18 cellular contexts compared by ENCODE assay signal in genomic region chr7:98911936-98912335, GRCh38. TPM values are rescaled to one million over a fixed set of nuclear protein-coding genes. Genes with fewer than 3 reads are reported as not detected.
A peak's percentile ranks its signal among the peaks of the same experiment; 100 is the strongest.
DNase-seq lines count a peak whose midpoint lies in the region; ATAC-seq lines count a peak whose summit lies in the region.
"Had no signal": no experiment of that assay in that cellular context is flagged by ENCODE, and none has a peak within 500 bp of the region (broad histone marks: within the 10 kb centered on the region; RNA-seq: fewer than 3 reads in every experiment).

No MANE protein-coding gene starts in this region.

- H3K36me3 Mint-ChIP-seq in activated CD4-positive, alpha-beta T cell treated with anti-CD3 and anti-CD28 coated beads, Interleukin-2, amount 10 ng/mL, durations not matched to agents 7 days and 5 days (ENCODE audit: low read depth) = peaks cover 61% of the 10 kb centered on the region
- H3K36me3 Mint-ChIP-seq in T-helper 17 cell (ENCODE audit: low read depth) = peaks cover 6% of the 10 kb centered on the region
- H3K36me3 Mint-ChIP-seq in activated CD8-positive, alpha-beta memory T cell treated with anti-CD3 and anti-CD28 coated beads, Interleukin-2, amount 10 ng/mL, durations not matched to agents 7 days and 5 days = peaks cover 41% of the 10 kb centered on the region

- no peaks in the 10 kb centered on the region for H3K9me3 ChIP-seq in T-helper 17 cell (ENCODE audit: control insufficient read depth, low read length, poor library complexity, severe bottlenecking)
- H3K9me3 ChIP-seq: BE2C, Caco-2 had no signal

- no peaks in the 10 kb centered on the region for H3K4me1 Mint-ChIP-seq in activated CD4-positive, alpha-beta T cell treated with anti-CD3 and anti-CD28 coated beads, Interleukin-2, amount 10 ng/mL, durations not matched to agents 7 days and 5 days
- H3K4me1 Mint-ChIP-seq in T-helper 17 cell = peaks cover 3% of the 10 kb centered on the region
- no peaks in the 10 kb centered on the region for H3K4me1 Mint-ChIP-seq in activated CD8-positive, alpha-beta memory T cell treated with anti-CD3 and anti-CD28 coated beads, Interleukin-2, amount 10 ng/mL, durations not matched to agents 7 days and 5 days

- DNase-seq in activated CD4-positive, alpha-beta T cell treated with anti-CD3 and anti-CD28 coated beads, Interleukin-2, amount 10 ng/mL, durations not matched to agents 7 days and 5 days = no peak
- DNase-seq in activated CD4-positive, alpha-beta T cell treated with anti-CD3 and anti-CD28 coated beads for 1 hour = no peak
- no peak for DNase-seq in T-helper 17 cell
- DNase-seq in inferior parietal cortex (ENCODE audit: extremely low spot score) = peak; percentile 17
- no peak for DNase-seq in SHP77 (lab: John Stamatoyannopoulos, UW)
- no peak for DNase-seq in activated CD8-positive, alpha-beta memory T cell treated with anti-CD3 and anti-CD28 coated beads, Interleukin-2, amount 10 ng/mL, durations not matched to agents 7 days and 5 days
- no peak for DNase-seq in kidney tubule cell (ENCODE audit: low spot score)
- DNase-seq: BE2C; Caco-2; CD4-positive, CD25-positive, alpha-beta regulatory T cell; DMS53; EL; GOT3; NCI-H1105; NCI-H2227 treated with DMSO at 0.1 percent for 48 hours; NCI-H524 treated with DMSO at 0.1 percent for 48 hours had no signal

- POLR2A ChIA-PET in activated CD4-positive, alpha-beta T cell treated with anti-CD3 and anti-CD28 coated beads, Interleukin-2, amount 10 ng/mL, durations not matched to agents 7 days and 5 days (lab: Charles Lee) = no interaction called here

- no peak overlapping the region for H3K4me3 Mint-ChIP-seq in activated CD4-positive, alpha-beta T cell treated with anti-CD3 and anti-CD28 coated beads, Interleukin-2, amount 10 ng/mL, durations not matched to agents 7 days and 5 days
- H3K4me3 Mint-ChIP-seq in T-helper 17 cell = no peak overlapping the region
- H3K4me3 Mint-ChIP-seq in activated CD8-positive, alpha-beta memory T cell treated with anti-CD3 and anti-CD28 coated beads, Interleukin-2, amount 10 ng/mL, durations not matched to agents 7 days and 5 days = no peak overlapping the region
- H3K4me3 Mint-ChIP-seq: CD4-positive, CD25-positive, alpha-beta regulatory T cell had no signal

- no peak for ATAC-seq in T-helper 17 cell
- ATAC-seq in activated CD8-positive, alpha-beta memory T cell treated with anti-CD3 and anti-CD28 coated beads, Interleukin-2, amount 10 ng/mL, durations not matched to agents 7 days and 5 days = no peak
- ATAC-seq: HCT116, Right ventricle myocardium inferior had no signal

- CTCF ChIA-PET in activated CD4-positive, alpha-beta T cell treated with anti-CD3 and anti-CD28 coated beads, Interleukin-2, amount 10 ng/mL, durations not matched to agents 7 days and 5 days (lab: Charles Lee) = interaction anchor here (0.7 kb wide), 1 partner anchor 15 kb away, joined by 7 read pairs; no protein-coding TSS in a partner anchor
- CTCF ChIA-PET in activated CD8-positive, alpha-beta memory T cell treated with anti-CD3 and anti-CD28 coated beads, Interleukin-2, amount 10 ng/mL, durations not matched to agents 7 days and 5 days (lab: Charles Lee) = interaction anchor here (1.4 kb wide), 1 partner anchor 34 kb away, joined by 4 read pairs; the partner anchor contains the start of gene TRRAP

- peak overlapping the region; percentile 68 for H3K27ac Mint-ChIP-seq in activated CD4-positive, alpha-beta T cell treated with anti-CD3 and anti-CD28 coated beads, Interleukin-2, amount 10 ng/mL, durations not matched to agents 7 days and 5 days
- peak overlapping the region; percentile 60 for H3K27ac Mint-ChIP-seq in T-helper 17 cell
- no peak overlapping the region for H3K27ac Mint-ChIP-seq in activated CD8-positive, alpha-beta memory T cell treated with anti-CD3 and anti-CD28 coated beads, Interleukin-2, amount 10 ng/mL, durations not matched to agents 7 days and 5 days

- no peaks in the 10 kb centered on the region for H3K9me3 Mint-ChIP-seq in activated CD4-positive, alpha-beta T cell treated with anti-CD3 and anti-CD28 coated beads, Interleukin-2, amount 10 ng/mL, durations not matched to agents 7 days and 5 days
- no peaks in the 10 kb centered on the region for H3K9me3 Mint-ChIP-seq in activated CD8-positive, alpha-beta memory T cell treated with anti-CD3 and anti-CD28 coated beads, Interleukin-2, amount 10 ng/mL, durations not matched to agents 7 days and 5 days (ENCODE audit: low read depth)
- H3K9me3 Mint-ChIP-seq: CD4-positive, CD25-positive, alpha-beta regulatory T cell had no signal

- no peaks in the 10 kb centered on the region for H3K27me3 Mint-ChIP-seq in activated CD4-positive, alpha-beta T cell treated with anti-CD3 and anti-CD28 coated beads, Interleukin-2, amount 10 ng/mL, durations not matched to agents 7 days and 5 days
- no peaks in the 10 kb centered on the region for H3K27me3 Mint-ChIP-seq in T-helper 17 cell
- no peaks in the 10 kb centered on the region for H3K27me3 Mint-ChIP-seq in activated CD8-positive, alpha-beta memory T cell treated with anti-CD3 and anti-CD28 coated beads, Interleukin-2, amount 10 ng/mL, durations not matched to agents 7 days and 5 days
- H3K27me3 Mint-ChIP-seq: CD4-positive, CD25-positive, alpha-beta regulatory T cell had no signal

RNA-seq across cellular contexts. Expression of gene TRRAP, which starts 33.6 kb away (rescaled TPM):
- 10 to 100 TPM; 63.4 to 65.1 TPM for total RNA-seq in activated CD4-positive, alpha-beta T cell treated with anti-CD3 and anti-CD28 coated beads, Interleukin-2, amount 10 ng/mL, durations not matched to agents 7 days and 5 days
- 10 to 100 TPM; 70.1 to 77.2 TPM for total RNA-seq in T-helper 17 cell
- 10 to 100 TPM; 56.2 to 56.8 TPM for total RNA-seq in activated CD8-positive, alpha-beta memory T cell treated with anti-CD3 and anti-CD28 coated beads, Interleukin-2, amount 10 ng/mL, durations not matched to agents 7 days and 5 days

RNA-seq across cellular contexts. Expression of gene TMEM130, which starts 42.1 kb away (rescaled TPM):
- total RNA-seq in activated CD4-positive, alpha-beta T cell treated with anti-CD3 and anti-CD28 coated beads, Interleukin-2, amount 10 ng/mL, durations not matched to agents 7 days and 5 days = not detected
- total RNA-seq in T-helper 17 cell = under 1 TPM in 1 of 2 donors, not detected in 1; 0.22 TPM
- not detected for total RNA-seq in activated CD8-positive, alpha-beta memory T cell treated with anti-CD3 and anti-CD28 coated beads, Interleukin-2, amount 10 ng/mL, durations not matched to agents 7 days and 5 days
- total RNA-seq: Caco-2; CD4-positive, CD25-positive, alpha-beta regulatory T cell; Right ventricle myocardium inferior had no signal
